Comparison of ENCODE assay signal across 8 cellular contexts in the genomic region with DNA sequence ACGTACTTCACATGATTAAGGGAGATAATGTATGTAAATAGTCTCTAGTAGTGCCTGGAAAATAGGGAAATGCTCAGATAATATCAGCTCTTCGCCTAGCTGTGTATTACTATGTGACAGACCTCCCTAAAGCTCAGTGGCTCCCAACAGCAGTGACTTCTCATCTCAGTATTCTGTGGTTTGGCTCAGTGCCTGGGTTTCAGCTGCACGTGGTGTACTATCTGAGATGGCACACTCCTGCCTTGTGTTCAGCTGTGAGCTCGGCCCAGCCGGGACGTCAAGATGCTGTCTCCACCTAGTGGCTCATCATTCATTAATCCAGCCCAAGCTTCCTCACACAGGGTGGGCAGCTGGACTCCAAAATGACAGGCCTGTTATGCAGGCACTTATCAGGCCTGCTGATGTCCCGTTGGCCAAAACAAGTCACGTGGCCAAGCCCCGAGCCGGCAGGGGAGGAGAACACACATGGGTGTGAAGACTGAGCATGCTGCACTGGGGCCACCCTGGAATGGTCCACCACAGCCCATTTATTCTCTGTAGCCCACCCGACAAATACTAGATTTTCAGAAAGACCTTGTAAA. TPM values are rescaled to one million over a fixed set of nuclear protein-coding genes. Genes with fewer than 3 reads are reported as not detected.
A peak's percentile ranks its signal among the peaks of the same experiment; 100 is the strongest.
DNase-seq lines count a peak whose midpoint lies in the region; ATAC-seq and TF ChIP-seq lines count a peak whose summit lies in the region.

No MANE protein-coding gene starts in this region.

- peak; percentile 97 for DNase-seq in Ammon's horn (ENCODE audit: low spot score)
- DNase-seq in NCI-H82 (lab: John Stamatoyannopoulos, UW): peak; percentile 69
- peak; percentile 98 for DNase-seq in activated CD8-positive, alpha-beta T cell treated with anti-CD3 and anti-CD28 coated beads for 36 hours
- peak; percentile 78 for DNase-seq in effector CD4-positive, alpha-beta T cell
- DNase-seq in mesothelial cell of epicardium (ENCODE audit: low spot score in 2 of 2, unreplicated experiment in 2 of 2): peak; percentile 56 to 69
- peak; percentile 92 for DNase-seq in stimulated activated CD8-positive, alpha-beta memory T cell treated with anti-CD3 and anti-CD28 coated beads, Interleukin-4, amount 100 ng/mL, for 48 hours

- H3K27ac Mint-ChIP-seq in activated CD8-positive, alpha-beta T cell treated with anti-CD3 and anti-CD28 coated beads for 36 hours: peak overlapping the region; percentile 37
- no peak overlapping the region for H3K27ac Mint-ChIP-seq in mesothelial cell of epicardium

- CTCF ChIA-PET in activated CD8-positive, alpha-beta T cell treated with anti-CD3 and anti-CD28 coated beads for 36 hours (lab: Charles Lee): interaction anchor here (0.6 to 2.3 kb wide), 9 partner anchors 9 to 141 kb away, joined by 3 to 12 read pairs (median 3); a partner anchor contains a TSS

- intact Hi-C loops in activated CD8-positive, alpha-beta T cell treated with anti-CD3 and anti-CD28 coated beads for 36 hours (cut with micrococcal nuclease): no loop called here

- POLR2A ChIA-PET in activated CD8-positive, alpha-beta T cell treated with anti-CD3 and anti-CD28 coated beads for 36 hours (lab: Charles Lee): interaction anchor here (1.0 to 6.4 kb wide), 9 partner anchors 10 to 28 kb away, joined by 3 to 67 read pairs (median 7); a partner anchor contains a TSS

- H3K27me3 Mint-ChIP-seq in activated CD8-positive, alpha-beta T cell treated with anti-CD3 and anti-CD28 coated beads for 36 hours: no peaks in the 10 kb centered on the region
- no peaks in the 10 kb centered on the region for H3K27me3 Mint-ChIP-seq in mesothelial cell of epicardium (ENCODE audit: low read depth)

- no peak overlapping the region for H3K4me3 Mint-ChIP-seq in activated CD8-positive, alpha-beta T cell treated with anti-CD3 and anti-CD28 coated beads for 36 hours
- no peak overlapping the region for H3K4me3 Mint-ChIP-seq in mesothelial cell of epicardium

- H3K36me3 Mint-ChIP-seq in activated CD8-positive, alpha-beta T cell treated with anti-CD3 and anti-CD28 coated beads for 36 hours (ENCODE audit: low read depth): peaks cover 82% of the 10 kb centered on the region
- H3K36me3 Mint-ChIP-seq in mesothelial cell of epicardium: peaks cover 62% of the 10 kb centered on the region

- H3K9me3 Mint-ChIP-seq in activated CD8-positive, alpha-beta T cell treated with anti-CD3 and anti-CD28 coated beads for 36 hours: no peaks in the 10 kb centered on the region
- H3K9me3 Mint-ChIP-seq in mesothelial cell of epicardium: no peaks in the 10 kb centered on the region

- peaks cover 27% of the 10 kb centered on the region for H3K4me1 Mint-ChIP-seq in activated CD8-positive, alpha-beta T cell treated with anti-CD3 and anti-CD28 coated beads for 36 hours (ENCODE audit: low read depth)
- H3K4me1 Mint-ChIP-seq in mesothelial cell of epicardium: no peaks in the 10 kb centered on the region

- peak; percentile 46 for TF ChIP-seq CTCF in activated CD8-positive, alpha-beta T cell treated with anti-CD3 and anti-CD28 coated beads for 36 hours (IDR thresholded peaks at IDR 0.05)
- no peak for TF ChIP-seq CTCF in mesothelial cell of epicardium (IDR thresholded peaks at IDR 0.05; ENCODE audit: unreplicated experiment)

- ATAC-seq in GM19025 (IDR thresholded peaks at IDR 0.05; ENCODE audit: low read depth, unreplicated experiment): peak; percentile 96
- peak; percentile 98 for ATAC-seq in HG03175 (IDR thresholded peaks at IDR 0.05; ENCODE audit: unreplicated experiment)
- peak; percentile 96 for ATAC-seq in activated CD8-positive, alpha-beta T cell treated with anti-CD3 and anti-CD28 coated beads for 36 hours

RNA-seq across cellular contexts. Expression of a gene that starts 17.8 kb away (rescaled TPM):
- under 1 TPM; 0.22 to 0.25 TPM for total RNA-seq in activated CD8-positive, alpha-beta T cell treated with anti-CD3 and anti-CD28 coated beads for 36 hours
- 1.2 to 1.4 TPM (median 1.3 TPM) in 3 replicates for total RNA-seq in mesothelial cell of epicardium

RNA-seq across cellular contexts. Expression of a gene that starts 24.2 kb away (rescaled TPM):
- 100 to 1,000 TPM; 100 to 102 TPM for total RNA-seq in activated CD8-positive, alpha-beta T cell treated with anti-CD3 and anti-CD28 coated beads for 36 hours
- total RNA-seq in mesothelial cell of epicardium: 41.6 to 42.9 TPM (median 41.8 TPM) in 3 replicates

Comparison
In these comparisons a context has a peak if more than half of its experiments do, and no peak if none do; other contexts are left out.
1. Peak in every context shown above with its lines: DNase-seq and ATAC-seq.